In genomic region chr17:75588546-75589016, GRCh38 we compare ENCODE assay signal across 8 cellular contexts. TPM values are rescaled to one million over a fixed set of nuclear protein-coding genes. Genes with fewer than 3 reads are reported as not detected.
DNase-seq lines count a peak whose midpoint lies in the region; ATAC-seq and TF ChIP-seq lines count a peak whose summit lies in the region.

No MANE protein-coding gene starts in this region.

- H3K27ac ChIP-seq in Peyer's patch (peak overlapping the region; percentile 81 to 98 (median 88)), neuronal stem cell (replicated peaks; ENCODE audit: low read length) (peak overlapping the region; percentile 66)

- peaks cover 2% of the 10 kb centered on the region for H3K79me1 ChIP-seq in neuronal stem cell (ENCODE audit: low read depth, low read length)

- DNase-seq in Ammon's horn (ENCODE audit: low spot score) (peak; percentile 25), Peyer's patch (peak in 1 of 3 donors; percentile 64), fibroblast of pulmonary artery (ENCODE audit: low read depth) (no peak), neuronal stem cell (ENCODE audit: low spot score) (peak; percentile 47), RKO (ENCODE audit: low spot score) (no peak), SIG-M5 (lab: John Stamatoyannopoulos, UW) (no peak), GM03348 (ENCODE audit: low spot score) (no peak)

- peak overlapping the region; percentile 80 for H3K4me2 ChIP-seq in neuronal stem cell (ENCODE audit: insufficient read depth, low read length, poor library complexity, severe bottlenecking)

- peak overlapping the region; percentile 99 for H2BK15ac ChIP-seq in neuronal stem cell (ENCODE audit: low read length)

- peak overlapping the region; percentile 66 for H2BK5ac ChIP-seq in neuronal stem cell (ENCODE audit: low read length)

- peak overlapping the region; percentile 76 for H3K4ac ChIP-seq in neuronal stem cell (ENCODE audit: low read length)

- TF ChIP-seq POLR2A in Peyer's patch (IDR thresholded peaks at IDR 0.05), result no peak

- H3K9ac ChIP-seq in neuronal stem cell (ENCODE audit: low read depth, low read length, poor library complexity), result peak overlapping the region; percentile 95

- peak overlapping the region; percentile 82 for H4K8ac ChIP-seq in neuronal stem cell (ENCODE audit: low read depth, low read length)

- H3K18ac ChIP-seq in neuronal stem cell (ENCODE audit: low read length), result peak overlapping the region; percentile 98

- H3K9me3 ChIP-seq in Peyer's patch (no peaks in the 10 kb centered on the region), neuronal stem cell (replicated peaks in 1 of 2; ENCODE audit: control insufficient read depth in 2 of 2, insufficient read depth in 1 of 2, low read depth in 1 of 2, low read length in 2 of 2) (peaks cover 0 to 11% of the 10 kb centered on the region in 2 donors)

- no peaks in the 10 kb centered on the region for H3K27me3 ChIP-seq in Peyer's patch
- peaks cover 0 to 43% (median 21%) of the 10 kb centered on the region in 3 experiments for H3K27me3 ChIP-seq in neuronal stem cell (ENCODE audit: control insufficient read depth in 3 of 3, insufficient read depth in 3 of 3, low read depth in 1 of 3, low read length in 3 of 3)

- peak overlapping the region; percentile 91 for H2BK120ac ChIP-seq in neuronal stem cell (ENCODE audit: low read depth, low read length)

- H2BK12ac ChIP-seq in neuronal stem cell (ENCODE audit: low read length), result peak overlapping the region; percentile 84

- peak overlapping the region; percentile 47 for H3K14ac ChIP-seq in neuronal stem cell (ENCODE audit: low read length)

- H2AK5ac ChIP-seq in neuronal stem cell (ENCODE audit: low read depth, low read length), result peak overlapping the region; percentile 98

- WGBS in neuronal stem cell (ENCODE audit: extremely low coverage in 2 of 2, insufficient read length in 2 of 2, insufficient replicate concordance in 1 of 2), 2 donors, result no CpG with 5 or more reads among the region's 56 CpGs

- H3K4me3 ChIP-seq in Peyer's patch (peak overlapping the region; percentile 63 to 73 (median 65)), fibroblast of pulmonary artery (replicated peaks; ENCODE audit: low read depth, low read length) (peak overlapping the region; percentile 21), neuronal stem cell (ENCODE audit: low read length in 2 of 2) (peak overlapping the region; percentile 20 to 80)

- peak overlapping the region; percentile 80 for H2AFZ ChIP-seq in neuronal stem cell (ENCODE audit: low read length)

- H3K4me1 ChIP-seq in Peyer's patch, result peaks cover 0 to 25% (median 13%) of the 10 kb centered on the region in 4 donors
- H3K4me1 ChIP-seq in neuronal stem cell (ENCODE audit: control insufficient read depth in 2 of 2, insufficient read depth in 1 of 2, low read depth in 1 of 2, low read length in 2 of 2), result peaks cover 0 to 8% of the 10 kb centered on the region in 2 donors

- H3K36me3 ChIP-seq in Peyer's patch (no peaks in the 10 kb centered on the region), neuronal stem cell (replicated peaks in 1 of 2; ENCODE audit: control insufficient read depth in 2 of 2, insufficient read depth in 2 of 2, low read length in 2 of 2) (no peaks in the 10 kb centered on the region)

- ATAC-seq in GM21526 (IDR thresholded peaks at IDR 0.05; ENCODE audit: low FRiP score, unreplicated experiment), result peak; percentile 11

- peak overlapping the region; percentile 97 for H3K23ac ChIP-seq in neuronal stem cell (ENCODE audit: low read depth, low read length, poor library complexity)

- H4K91ac ChIP-seq in neuronal stem cell (ENCODE audit: low read depth, low read length, poor library complexity), result no peak overlapping the region

- TF ChIP-seq CTCF in Peyer's patch (IDR thresholded peaks at IDR 0.05) (no peak), fibroblast of pulmonary artery (IDR thresholded peaks at IDR 0.05; ENCODE audit: low read length, missing control alignments) (no peak)

RNA-seq across cellular contexts. Expression of gene MYO15B, which starts 1.0 kb away (rescaled TPM):
- total RNA-seq in Peyer's patch, result 1,000 to 10,000 TPM in 3 of 4 donors, 100 to 1,000 TPM in 1; 552 to 2,671 (median 1,951) TPM
- polyA plus RNA-seq in neuronal stem cell (2013, experiment 1 of 2), result 8.5 TPM
- 8.9 TPM for polyA plus RNA-seq in neuronal stem cell (2013, experiment 2 of 2)

RNA-seq across cellular contexts. Expression of gene SMIM5, which starts 44.7 kb away (rescaled TPM):
- 100 to 1,000 TPM in 1 of 4 donors, 10 to 100 TPM in 2, not detected in 1; 68.8 to 161 (median 97.1) TPM for total RNA-seq in Peyer's patch
- not detected for polyA plus RNA-seq in neuronal stem cell (2013, experiment 1 of 2)
- not detected for polyA plus RNA-seq in neuronal stem cell (2013, experiment 2 of 2)

Comparison
In these comparisons a context has a peak if more than half of its experiments do, and no peak if none do; other contexts are left out.
1. DNase-seq: peak in Ammon's horn (single experiment) and neuronal stem cell (single experiment); none in fibroblast of pulmonary artery (single experiment), RKO (single experiment), SIG-M5 (single experiment) and GM03348 (single experiment).
2. Peak in every context shown above with its lines, with median percentiles within 50 percentile points of each other: H3K4me3 ChIP-seq.